In genomic region chr1:156489935-156490293, GRCh38 we compare ENCODE assay signal across 8 cellular contexts. TPM values are rescaled to one million over a fixed set of nuclear protein-coding genes. Genes with fewer than 3 reads are reported as not detected.
DNase-seq lines count a peak whose midpoint lies in the region; ATAC-seq and TF ChIP-seq lines count a peak whose summit lies in the region.

No MANE protein-coding gene starts in this region.

- H3K9me2 ChIP-seq in OCI-LY1 (ENCODE audit: low read depth, low read length) (no peaks in the 10 kb centered on the region), PC-3 (replicated peaks; ENCODE audit: low read length) (no peaks in the 10 kb centered on the region)

- H3F3A ChIP-seq in OCI-LY1 (ENCODE audit: insufficient read depth, low read length) (no peaks in the 10 kb centered on the region), PC-3 (ENCODE audit: low read length, unreplicated experiment) (no peaks in the 10 kb centered on the region)

- BruUV-seq in PC-3 (replicated peaks; lab: Mats Ljungman, UMichigan) = no TSS peak

- peaks cover 94% of the 10 kb centered on the region for H3K4me1 ChIP-seq in CD8-positive, alpha-beta memory T cell (ENCODE audit: insufficient read depth, low read length)
- H3K4me1 ChIP-seq in OCI-LY1 (ENCODE audit: insufficient read depth, low read length, severe bottlenecking) = peaks cover 77% of the 10 kb centered on the region
- H3K4me1 ChIP-seq in endodermal cell (ENCODE audit: control insufficient read depth, insufficient read depth, low read length) = peaks cover 16% of the 10 kb centered on the region
- H3K4me1 ChIP-seq in prostate gland (replicated peaks) = peaks cover 59% of the 10 kb centered on the region
- peaks cover 19% of the 10 kb centered on the region for H3K4me1 ChIP-seq in PC-3 (ENCODE audit: insufficient read depth, low read length)
- H3K4me1 ChIP-seq in aorta (ENCODE audit: control insufficient read depth in 1 of 2, insufficient read depth in 2 of 2, low read length in 2 of 2) = peaks cover 4 to 11% of the 10 kb centered on the region in 2 donors

- TF ChIP-seq CTCF in OCI-LY1 (IDR thresholded peaks at IDR 0.05; ENCODE audit: low read length) (no peak), endodermal cell (conservative IDR thresholded peaks at IDR 0.05) (no peak), prostate gland (IDR thresholded peaks at IDR 0.05) (no peak), PC-3 (conservative IDR thresholded peaks at IDR 0.05; ENCODE audit: low read depth, low read length) (no peak)

- H3K79me2 ChIP-seq in OCI-LY1 (ENCODE audit: insufficient read depth, low read length) (peaks cover 70% of the 10 kb centered on the region), PC-3 (ENCODE audit: low read length) (peaks cover 88% of the 10 kb centered on the region)

- H3K9ac ChIP-seq in OCI-LY1 (ENCODE audit: low read length) (peak overlapping the region; percentile 81), endodermal cell (ENCODE audit: extremely low read depth, low read length, poor library complexity, severe bottlenecking) (no peak overlapping the region), PC-3 (ENCODE audit: low read length) (no peak overlapping the region)

- intact Hi-C loops in prostate gland (cut with DNase I) (no loop called here), PC-3 (cut with micrococcal nuclease) (no loop called here), aorta (cut with DNase I) (no loop called here)

- TF ChIP-seq POLR2A in prostate gland (IDR thresholded peaks at IDR 0.05) = no peak

- DNase-seq in CD8-positive, alpha-beta memory T cell = no peak
- no peak for DNase-seq in endodermal cell
- DNase-seq in prostate gland (ENCODE audit: low spot score) = no peak
- no peak for DNase-seq in NCI-H69 (lab: John Stamatoyannopoulos, UW)
- no peak for DNase-seq in PC-3
- no peak for DNase-seq in epidermal melanocyte (ENCODE audit: insufficient read length, low spot score)
- no peak for DNase-seq in aorta

- no peaks in the 10 kb centered on the region for H4K20me1 ChIP-seq in OCI-LY1 (ENCODE audit: insufficient read depth, low read length)
- H4K20me1 ChIP-seq in PC-3 (ENCODE audit: low read length) = peaks cover 52% of the 10 kb centered on the region

- H3K4me1 Mint-ChIP-seq in CD8-positive, alpha-beta memory T cell = peaks cover 89 to 97% (median 96%) of the 10 kb centered on the region in 3 donors
- peaks cover 33% of the 10 kb centered on the region for H3K4me1 Mint-ChIP-seq in endodermal cell

- no peaks in the 10 kb centered on the region for H3K9me3 ChIP-seq in CD8-positive, alpha-beta memory T cell (ENCODE audit: low read length)
- H3K9me3 ChIP-seq in OCI-LY1 (ENCODE audit: low read length) = no peaks in the 10 kb centered on the region
- H3K9me3 ChIP-seq in endodermal cell (ENCODE audit: control insufficient read depth, low read length) = no peaks in the 10 kb centered on the region
- no peaks in the 10 kb centered on the region for H3K9me3 ChIP-seq in prostate gland
- H3K9me3 ChIP-seq in PC-3 (ENCODE audit: low read length) = no peaks in the 10 kb centered on the region
- H3K9me3 ChIP-seq in aorta (ENCODE audit: control insufficient read depth, low read length) = no peaks in the 10 kb centered on the region

- CTCF ChIA-PET in CD8-positive, alpha-beta memory T cell (lab: Charles Lee) = interaction anchor here (0.6 to 5.5 kb wide), 6 partner anchors 9 to 176 kb away, joined by 3 to 62 read pairs (median 4); partner anchors contain the start of gene MEF2D
- CTCF ChIA-PET in PC-3 (lab: Charles Lee) = no interaction called here

- H3K4me2 ChIP-seq in OCI-LY1 (ENCODE audit: low read length) (peak overlapping the region; percentile 97), PC-3 (ENCODE audit: low read length) (no peak overlapping the region)

- no peaks in the 10 kb centered on the region for H3K9me3 Mint-ChIP-seq in CD8-positive, alpha-beta memory T cell
- H3K9me3 Mint-ChIP-seq in endodermal cell = no peaks in the 10 kb centered on the region

- H3K27ac ChIP-seq in CD8-positive, alpha-beta memory T cell (ENCODE audit: low read depth, low read length) = peak overlapping the region; percentile 69
- H3K27ac ChIP-seq in OCI-LY1 (ENCODE audit: low read depth, low read length, poor library complexity, severe bottlenecking) (peak overlapping the region; percentile 100), endodermal cell (ENCODE audit: low read depth, low read length) (peak overlapping the region; percentile 67), prostate gland (peak overlapping the region; percentile 80 to 86), PC-3 (ENCODE audit: low read length) (no peak overlapping the region), aorta (ENCODE audit: low read depth in 1 of 2, low read length in 2 of 2) (no peak overlapping the region)

- no peaks in the 10 kb centered on the region for H3K27me3 ChIP-seq in CD8-positive, alpha-beta memory T cell (ENCODE audit: insufficient read depth, low read length, poor library complexity, severe bottlenecking)
- H3K27me3 ChIP-seq in OCI-LY1 (ENCODE audit: insufficient read depth, low read length) (no peaks in the 10 kb centered on the region), endodermal cell (ENCODE audit: control insufficient read depth, insufficient read depth, low read length, poor library complexity, severe bottlenecking) (no peaks in the 10 kb centered on the region), prostate gland (replicated peaks; ENCODE audit: insufficient read depth) (no peaks in the 10 kb centered on the region), PC-3 (ENCODE audit: low read length) (no peaks in the 10 kb centered on the region), aorta (ENCODE audit: control insufficient read depth in 1 of 2, insufficient read depth in 2 of 2, low read length in 1 of 2) (no peaks in the 10 kb centered on the region)

- H3K4me3 Mint-ChIP-seq in CD8-positive, alpha-beta memory T cell = peak overlapping the region; percentile 53 to 87 (median 81)
- H3K4me3 Mint-ChIP-seq in endodermal cell = no peak overlapping the region

- WGBS in endodermal cell (ENCODE audit: insufficient coverage in 1 of 2, insufficient read length in 1 of 2), 2 experiments = 35 to 63% methylated on average over 2 to 7 of the region's 7 CpGs
- 49% methylated on average over 7 of the region's 7 CpGs for WGBS in prostate gland
- whole genome bisulfite sequencing in aorta, 2 donors = 0 to 7% methylated on average over 4 to 7 of the region's 7 CpGs

- H3K27me3 Mint-ChIP-seq in CD8-positive, alpha-beta memory T cell = no peaks in the 10 kb centered on the region
- H3K27me3 Mint-ChIP-seq in endodermal cell (ENCODE audit: insufficient read depth) = no peaks in the 10 kb centered on the region

- peak overlapping the region; percentile 86 to 100 (median 96) for H3K27ac Mint-ChIP-seq in CD8-positive, alpha-beta memory T cell
- H3K27ac Mint-ChIP-seq in endodermal cell = no peak overlapping the region

- H3K36me3 ChIP-seq in CD8-positive, alpha-beta memory T cell (ENCODE audit: insufficient read depth, low read length) = peaks cover 3% of the 10 kb centered on the region
- H3K36me3 ChIP-seq in OCI-LY1 (ENCODE audit: insufficient read depth, low read length) (peaks cover 17% of the 10 kb centered on the region; the same call in 1 of the 2 replicates), endodermal cell (ENCODE audit: control insufficient read depth, insufficient read depth, low read length) (no peaks in the 10 kb centered on the region), prostate gland (no peaks in the 10 kb centered on the region), PC-3 (ENCODE audit: low read depth, low read length) (0 out of 2 replicates have a peak, but pooled peaks cover 3% of the 10 kb centered on the region), aorta (ENCODE audit: control insufficient read depth in 1 of 2, insufficient read depth in 2 of 2, low read length in 1 of 2) (no peaks in the 10 kb centered on the region)

- POLR2A ChIA-PET in CD8-positive, alpha-beta memory T cell (lab: Charles Lee) = interaction anchor here (1.0 to 5.4 kb wide), 5 partner anchors 9 to 102 kb away, joined by 3 to 49 read pairs (median 3); partner anchors contain the start of genes MEF2D and NAXE
- POLR2A ChIA-PET in PC-3 (lab: Charles Lee; ENCODE audit: unreplicated experiment) = no interaction called here

- ATAC-seq in PC-3 (no peak), aorta (ENCODE audit: low FRiP score) (no peak)

- H2AFZ ChIP-seq in OCI-LY1 (ENCODE audit: low read length) (no peak overlapping the region), PC-3 (ENCODE audit: low read length) (no peak overlapping the region)

- peak overlapping the region; percentile 40 for H3K4me3 ChIP-seq in CD8-positive, alpha-beta memory T cell (ENCODE audit: low read length)
- H3K4me3 ChIP-seq in OCI-LY1 (ENCODE audit: low read depth, low read length, poor library complexity, severe bottlenecking) (peak overlapping the region; percentile 47), endodermal cell (ENCODE audit: low read length) (no peak overlapping the region), prostate gland (peak overlapping the region in 1 of 2 donors; percentile 7), PC-3 (ENCODE audit: low read length) (no peak overlapping the region), aorta (ENCODE audit: low read length in 2 of 2) (no peak overlapping the region)

- peaks cover 0 to 32% (median 4%) of the 10 kb centered on the region in 3 donors for H3K36me3 Mint-ChIP-seq in CD8-positive, alpha-beta memory T cell
- no peaks in the 10 kb centered on the region for H3K36me3 Mint-ChIP-seq in endodermal cell (ENCODE audit: low read depth)

RNA-seq across cellular contexts. Expression of gene MEF2D, which starts 10.7 kb away (rescaled TPM):
- 10 to 100 TPM; 32.9 to 35.4 TPM for total RNA-seq in CD8-positive, alpha-beta memory T cell
- polyA plus RNA-seq in CD8-positive, alpha-beta memory T cell = 19.2 TPM
- total RNA-seq in endodermal cell (10 to 100 TPM; 10.5 to 12.8 TPM), prostate gland (100 to 1,000 TPM in 1 of 2 donors, 10 to 100 TPM in 1; 52.1 to 128 TPM), PC-3 (2014; rRNA removed) (17.3 and 27.4 TPM in 2 replicates), aorta (10 to 100 TPM; 82.1 to 95.8 TPM)
- polyA plus RNA-seq in endodermal cell (2013, experiment 1 of 2) = 11.5 TPM
- 11.3 TPM for polyA plus RNA-seq in endodermal cell (2013, experiment 2 of 2)
- 10 to 100 TPM in 1 of 2 donors, 1 to 10 TPM in 1; 8.1 to 27.4 TPM for polyA plus RNA-seq in aorta

Comparison
In these comparisons a context has a peak if more than half of its experiments do, and no peak if none do; other contexts are left out.
1. H3K27ac ChIP-seq: peak in CD8-positive, alpha-beta memory T cell (single experiment), OCI-LY1 (single experiment), endodermal cell (single experiment) and prostate gland (2 of 2); none in PC-3 (single experiment) and aorta (0 of 2).
2. H3K4me3 ChIP-seq: peak in CD8-positive, alpha-beta memory T cell (single experiment) and OCI-LY1 (single experiment); none in endodermal cell (single experiment), PC-3 (single experiment) and aorta (0 of 2).